Comparison of ENCODE assay signal across 8 cellular contexts in genomic region chrY:26670360-26671077, GRCh38.
DNase-seq lines count a peak whose midpoint lies in the region; ATAC-seq and TF ChIP-seq lines count a peak whose summit lies in the region.
"Not testable (repeated sequence)": the region's sequence is repeated elsewhere in the genome, so short reads cannot be mapped to it uniquely, and the experiment has no call there.

No MANE protein-coding gene starts in this region.

- not testable (repeated sequence) for H3K4me3 Mint-ChIP-seq in HFFc6

- H3K27me3 Mint-ChIP-seq in HFFc6 (ENCODE audit: insufficient read depth) = not testable (repeated sequence)

- DNase-seq in EH (ENCODE audit: low read depth) = peak; percentile 8
- DNase-seq in HFFc6 = peak; percentile 41
- DNase-seq in RPMI8226 = peak; percentile 5
- DNase-seq in activated T-cell treated with anti-CD3 and anti-CD28 coated beads for 24 hours (ENCODE audit: low read depth) = peak; percentile 17
- peak; percentile 9 for DNase-seq in cerebellum (ENCODE audit: low spot score)
- DNase-seq in left ventricle myocardium superior = peak; percentile 23
- DNase-seq in putamen (ENCODE audit: low spot score) = peak; percentile 39
- peak; percentile 17 to 48 for DNase-seq in tibial nerve (ENCODE audit: low spot score in 2 of 2)

- 55 to 73% methylated on average over 19 of the region's 19 CpGs for WGBS in tibial nerve, 2 donors

- intact Hi-C loops in left ventricle myocardium superior (cut with micrococcal nuclease) = not testable (repeated sequence)

- not testable (repeated sequence) for H3K36me3 ChIP-seq in tibial nerve

- H3K4me1 Mint-ChIP-seq in HFFc6 (ENCODE audit: low read depth) = not testable (repeated sequence)

- H3K27ac ChIP-seq in tibial nerve = not testable (repeated sequence)

- peaks cover 19% of the 10 kb centered on the region for H3K36me3 Mint-ChIP-seq in HFFc6 (ENCODE audit: low read depth)

- not testable (repeated sequence) for H3K27ac Mint-ChIP-seq in HFFc6

- not testable (repeated sequence) for TF ChIP-seq POLR2A in tibial nerve (IDR thresholded peaks at IDR 0.05)

- TF ChIP-seq CTCF in HFFc6 (IDR thresholded peaks at IDR 0.05); tibial nerve (IDR thresholded peaks at IDR 0.05): not testable (repeated sequence)

- H3K9me3 Mint-ChIP-seq in HFFc6 = peaks cover 37% of the 10 kb centered on the region

- H3K4me1 ChIP-seq in tibial nerve = not testable (repeated sequence)

- peaks cover 0 to 24% (median 0%) of the 10 kb centered on the region in 4 donors for H3K9me3 ChIP-seq in tibial nerve

- peak; percentile 56 for ATAC-seq in left ventricle myocardium superior

- H3K27me3 ChIP-seq in tibial nerve = not testable (repeated sequence)

- not testable (repeated sequence) for H3K4me3 ChIP-seq in tibial nerve

- TF ChIP-seq EP300 in tibial nerve (IDR thresholded peaks at IDR 0.05) = not testable (repeated sequence)
